Comparison of ENCODE assay signal across 13 cellular contexts in the genomic region with DNA sequence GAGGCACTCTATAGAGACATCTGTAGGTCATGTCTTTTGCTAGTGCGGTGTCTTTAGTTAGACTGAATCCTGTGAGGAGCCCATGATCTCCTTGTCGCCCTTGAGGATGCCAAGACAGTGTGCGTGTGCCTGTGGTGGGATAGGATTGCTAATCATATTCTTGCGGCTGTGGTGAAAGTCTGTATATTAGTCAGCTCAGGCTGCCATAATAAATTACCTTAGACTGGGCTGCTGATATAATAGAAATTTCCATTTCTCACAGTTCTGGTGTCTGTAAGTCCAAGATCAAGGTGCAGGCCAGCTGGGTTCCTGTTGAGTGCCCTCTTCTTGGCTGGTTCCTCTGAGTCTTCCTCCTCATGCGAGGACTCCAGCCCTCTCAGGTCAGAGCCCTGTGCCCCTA.
DNase-seq lines count a peak whose midpoint lies in the region; ATAC-seq, FAIRE-seq and TF ChIP-seq lines count a peak whose summit lies in the region.
"Had no signal": no experiment of that assay in that cellular context is flagged by ENCODE, and none has a peak within 500 bp of the region (broad histone marks: within the 10 kb centered on the region; RNA-seq: fewer than 3 reads in every experiment).

No MANE protein-coding gene starts in this region.

- H3K27me3 Mint-ChIP-seq in activated naive CD4-positive, alpha-beta T cell treated with anti-CD3 and anti-CD28 coated beads for 36 hours (ENCODE audit: low read depth), result no peaks in the 10 kb centered on the region
- no peaks in the 10 kb centered on the region for H3K27me3 Mint-ChIP-seq in stimulated activated naive CD8-positive, alpha-beta T cell treated with anti-CD3 and anti-CD28 coated beads, Interleukin-15, amount 100 ng/mL, for 72 hours

- H3K4ac ChIP-seq in H1 (replicated peaks; ENCODE audit: insufficient read length, low read depth, low read length), result no peak overlapping the region

- TF ChIP-seq CTCF in H1 (IDR thresholded peaks at IDR 0.05; ENCODE audit: control extremely low read depth in 1 of 3, insufficient read depth in 1 of 3, low read depth in 1 of 3, low read length in 3 of 3) (no peak), prostate gland (IDR thresholded peaks at IDR 0.05) (no peak)

- H4K8ac ChIP-seq in H1 (ENCODE audit: extremely low read depth, insufficient read depth, low read length), result no peak overlapping the region

- H3K4me1 ChIP-seq in H1 (replicated peaks in 1 of 4; ENCODE audit: control insufficient read depth in 3 of 4, insufficient read depth in 4 of 4, low read length in 3 of 4) (peaks cover 13 to 59% (median 41%) of the 10 kb centered on the region in 4 experiments), right cardiac atrium (ENCODE audit: control insufficient read depth, insufficient read depth, low read length) (peaks cover 22% of the 10 kb centered on the region), prostate gland (replicated peaks) (no peaks in the 10 kb centered on the region)

- H3K79me2 ChIP-seq in H1 (ENCODE audit: control insufficient read depth in 1 of 2, insufficient read depth in 2 of 2, low read length in 2 of 2), result peaks cover 95 to 100% of the 10 kb centered on the region in 2 experiments

- H3K14ac ChIP-seq in H1 (ENCODE audit: insufficient read length), result no peak overlapping the region

- no peak overlapping the region for H2AFZ ChIP-seq in H1 (ENCODE audit: low read length)

- no peak overlapping the region for H2AK5ac ChIP-seq in H1 (ENCODE audit: low read depth, low read length)

- H4K5ac ChIP-seq in H1 (ENCODE audit: insufficient read length, low read depth, low read length), result no peak overlapping the region

- H4K20me1 ChIP-seq in H1 (replicated peaks in 1 of 2; ENCODE audit: control insufficient read depth in 1 of 2, insufficient read depth in 2 of 2, low read length in 2 of 2), result peaks cover 64 to 70% of the 10 kb centered on the region in 2 experiments

- H2BK120ac ChIP-seq in H1 (replicated peaks; ENCODE audit: low read depth, low read length), result no peak overlapping the region

- intact Hi-C loops in activated naive CD4-positive, alpha-beta T cell treated with anti-CD3 and anti-CD28 coated beads for 36 hours (cut with micrococcal nuclease), result no loop called here
- intact Hi-C loops in right cardiac atrium (cut with DNase I) (no loop called here), prostate gland (cut with DNase I) (loop anchor here (5.0 to 10.0 kb wide), 2 partner anchors 132 to 1175 kb away; no protein-coding TSS in a partner anchor)

- peaks cover 78% of the 10 kb centered on the region for H3K4me1 Mint-ChIP-seq in activated naive CD4-positive, alpha-beta T cell treated with anti-CD3 and anti-CD28 coated beads for 36 hours (ENCODE audit: low read depth)
- H3K4me1 Mint-ChIP-seq in stimulated activated naive CD8-positive, alpha-beta T cell treated with anti-CD3 and anti-CD28 coated beads, Interleukin-15, amount 100 ng/mL, for 72 hours, result peaks cover 95% of the 10 kb centered on the region

- ATAC-seq in HG03432 (IDR thresholded peaks at IDR 0.05; ENCODE audit: unreplicated experiment) (peak; percentile 49), right cardiac atrium (no peak)
- ATAC-seq in stimulated activated naive CD8-positive, alpha-beta T cell treated with anti-CD3 and anti-CD28 coated beads, Interleukin-15, amount 100 ng/mL, for 72 hours, result peak; percentile 90

- no peak overlapping the region for H2BK15ac ChIP-seq in H1 (ENCODE audit: low read length)

- H3K9me3 ChIP-seq in H1 (ENCODE audit: insufficient read depth in 2 of 2, low read depth in 1 of 2, low read length in 1 of 2), result no peaks in the 10 kb centered on the region
- H3K9me3 ChIP-seq in right cardiac atrium (ENCODE audit: control insufficient read depth, low read length), result no peaks in the 10 kb centered on the region
- H3K9me3 ChIP-seq in prostate gland, result no peaks in the 10 kb centered on the region
- H3K9me3 ChIP-seq: vagina had no signal

- no peak for TF ChIP-seq POLR2A in H1 (IDR thresholded peaks at IDR 0.05; ENCODE audit: control extremely low read depth in 1 of 2, low read depth in 2 of 2, low read length in 2 of 2)
- no peak for TF ChIP-seq POLR2A in prostate gland (IDR thresholded peaks at IDR 0.05)

- TF ChIP-seq EP300 in H1 (IDR thresholded peaks at IDR 0.05; ENCODE audit: borderline replicate concordance in 1 of 2, low read depth in 2 of 2, low read length in 2 of 2), result no peak

- H2BK20ac ChIP-seq in H1 (ENCODE audit: low read length), result no peak overlapping the region

- H3K36me3 Mint-ChIP-seq in activated naive CD4-positive, alpha-beta T cell treated with anti-CD3 and anti-CD28 coated beads for 36 hours (ENCODE audit: low read depth), result peaks cover 2% of the 10 kb centered on the region

- H3K9ac ChIP-seq in H1 (replicated peaks in 1 of 4; ENCODE audit: extremely low read depth in 1 of 4, low read depth in 3 of 4, low read length in 3 of 4), result no peak overlapping the region

- WGBS in H1 (ENCODE audit: extremely low coverage in 1 of 2, insufficient coverage in 1 of 2, insufficient read length in 1 of 2, insufficient replicate concordance in 2 of 2, low coverage in 1 of 2, low lambda C conversion rate in 2 of 2, missing lambda C conversion rate in 1 of 2), 2 experiments, result 92% methylated on average over 5 of the region's 5 CpGs; no CpG with 5 or more reads in 1 of the 2 experiments
- WGBS in right cardiac atrium, result 92% methylated on average over 5 of the region's 5 CpGs
- 81% methylated on average over 5 of the region's 5 CpGs for WGBS in prostate gland

- no peak overlapping the region for H2BK5ac ChIP-seq in H1 (ENCODE audit: low read depth, low read length)

- no peak overlapping the region for H2BK12ac ChIP-seq in H1 (ENCODE audit: low read depth, low read length)

- H3K23me2 ChIP-seq in H1 (ENCODE audit: low read depth, low read length), result no peaks in the 10 kb centered on the region

- H3K27me3 ChIP-seq in H1 (replicated peaks in 1 of 4; ENCODE audit: control insufficient read depth in 3 of 4, extremely low read depth in 1 of 4, insufficient read depth in 3 of 4, low read length in 3 of 4), result no peaks in the 10 kb centered on the region
- no peaks in the 10 kb centered on the region for H3K27me3 ChIP-seq in right cardiac atrium (ENCODE audit: control insufficient read depth, insufficient read depth)
- H3K27me3 ChIP-seq in prostate gland (replicated peaks; ENCODE audit: insufficient read depth), result no peaks in the 10 kb centered on the region
- H3K27me3 ChIP-seq: vagina had no signal

- H3K79me1 ChIP-seq in H1 (ENCODE audit: low read depth, low read length), result peaks cover 13% of the 10 kb centered on the region

- no peak overlapping the region for H3K4me2 ChIP-seq in H1 (ENCODE audit: insufficient read depth in 1 of 2, low read depth in 2 of 2, low read length in 2 of 2)

- no peak overlapping the region for H4K91ac ChIP-seq in H1 (replicated peaks; ENCODE audit: insufficient read length, low read length)

- no peak for FAIRE-seq in H1 (lab: Jason Lieb, UNC)

- H3K27ac ChIP-seq in H1 (ENCODE audit: low read depth, low read length) (no peak overlapping the region), right cardiac atrium (ENCODE audit: low read length) (no peak overlapping the region), prostate gland (no peak overlapping the region)
- H3K27ac ChIP-seq: vagina had no signal

- DNase-seq in activated naive CD4-positive, alpha-beta T cell treated with Interleukin-2 at 50 U/mL for 16 hours, result peak; percentile 24
- no peak for DNase-seq in activated naive CD4-positive, alpha-beta T cell treated with anti-CD3 and anti-CD28 coated beads for 36 hours
- no peak for DNase-seq in H1 (ENCODE audit: low read depth in 1 of 2, low spot score in 2 of 2)
- DNase-seq in stimulated activated naive CD8-positive, alpha-beta T cell treated with anti-CD3 and anti-CD28 coated beads, Interleukin-15, amount 100 ng/mL, for 72 hours, result peak in 1 of 2 donors; percentile 42
- DNase-seq in right cardiac atrium, result no peak
- DNase-seq in prostate gland (ENCODE audit: low spot score), result no peak
- no peak for DNase-seq in LoVo (ENCODE audit: low spot score)
- DNase-seq: activated naive CD4-positive, alpha-beta T cell treated with anti-CD3 and anti-CD28 coated beads, Interleukin-2, amount 50 U/mL, for 16 hours; GDM1; left colon; NCI-H526 had no signal

- CTCF ChIA-PET in activated naive CD4-positive, alpha-beta T cell treated with anti-CD3 and anti-CD28 coated beads for 36 hours (lab: Charles Lee), result no interaction called here
- CTCF ChIA-PET in H1 (lab: Charles Lee; ENCODE audit: partially characterized antibody), result interaction anchor here (0.9 to 1.3 kb wide), 2 partner anchors 58 to 133 kb away, joined by 3 read pairs; no protein-coding TSS in a partner anchor

- no peak overlapping the region for H3K4me3 ChIP-seq in H1 (ENCODE audit: extremely low read depth in 1 of 4, insufficient read depth in 2 of 4, low read depth in 3 of 4, low read length in 4 of 4)
- H3K4me3 ChIP-seq in right cardiac atrium (ENCODE audit: low read length), result no peak overlapping the region
- no peak overlapping the region for H3K4me3 ChIP-seq in prostate gland
- H3K4me3 ChIP-seq: vagina had no signal

- no peak overlapping the region for H3K56ac ChIP-seq in H1 (replicated peaks; ENCODE audit: insufficient read length, low read depth, low read length)

- no peak overlapping the region for H3K18ac ChIP-seq in H1 (ENCODE audit: extremely low read depth, low read length)

- no peak overlapping the region for H3K23ac ChIP-seq in H1 (ENCODE audit: insufficient read length)

- H3K36me3 ChIP-seq in H1 (ENCODE audit: control insufficient read depth in 2 of 4, insufficient read depth in 4 of 4, low read length in 3 of 4) (no peaks in the 10 kb centered on the region), prostate gland (no peaks in the 10 kb centered on the region)
- H3K36me3 ChIP-seq: vagina had no signal

- no peak for TF ChIP-seq RAD21 in H1 (IDR thresholded peaks at IDR 0.05 in 1 of 2, conservative IDR thresholded peaks at IDR 0.05 in 1 of 2; ENCODE audit: low read depth in 2 of 2, low read length in 2 of 2)

- POLR2A ChIA-PET in H1 (lab: Charles Lee; ENCODE audit: partially characterized antibody), result no interaction called here

- H3K9me3 Mint-ChIP-seq in activated naive CD4-positive, alpha-beta T cell treated with anti-CD3 and anti-CD28 coated beads for 36 hours, result no peaks in the 10 kb centered on the region
- no peaks in the 10 kb centered on the region for H3K9me3 Mint-ChIP-seq in stimulated activated naive CD8-positive, alpha-beta T cell treated with anti-CD3 and anti-CD28 coated beads, Interleukin-15, amount 100 ng/mL, for 72 hours

- H3K4me3 Mint-ChIP-seq in activated naive CD4-positive, alpha-beta T cell treated with anti-CD3 and anti-CD28 coated beads for 36 hours, result no peak overlapping the region
- peak overlapping the region; percentile 3 to 41 for H3K4me3 Mint-ChIP-seq in stimulated activated naive CD8-positive, alpha-beta T cell treated with anti-CD3 and anti-CD28 coated beads, Interleukin-15, amount 100 ng/mL, for 72 hours

- H3K27ac Mint-ChIP-seq in activated naive CD4-positive, alpha-beta T cell treated with anti-CD3 and anti-CD28 coated beads for 36 hours, result no peak overlapping the region
- peak overlapping the region; percentile 52 to 58 for H3K27ac Mint-ChIP-seq in stimulated activated naive CD8-positive, alpha-beta T cell treated with anti-CD3 and anti-CD28 coated beads, Interleukin-15, amount 100 ng/mL, for 72 hours

TF ChIP-seq in H1, 55 proteins besides CTCF, POLR2A, EP300 and RAD21 (continues in another document):
- no peak for TF ChIP-seq POU5F1 (IDR thresholded peaks at IDR 0.05; ENCODE audit: low read depth, low read length)

Comparison
In these comparisons a context has a peak if more than half of its experiments do, and no peak if none do; other contexts are left out.
1. ATAC-seq: peak in HG03432 (single experiment) and stimulated activated naive CD8-positive, alpha-beta T cell treated with anti-CD3 and anti-CD28 coated beads, Interleukin-15, amount 100 ng/mL, for 72 hours (single experiment); none in right cardiac atrium (0 of 2).